ENCODE assay signal across 8 cellular contexts in genomic region chr5:149618581-149619248, GRCh38. TPM values are rescaled to one million over a fixed set of nuclear protein-coding genes. Genes with fewer than 3 reads are reported as not detected.
DNase-seq lines count a peak whose midpoint lies in the region; ATAC-seq, FAIRE-seq and TF ChIP-seq lines count a peak whose summit lies in the region.

No MANE protein-coding gene starts in this region.

- no peak overlapping the region for H3K4me3 Mint-ChIP-seq in activated naive CD8-positive, alpha-beta T cell treated with anti-CD3 and anti-CD28 coated beads, Interleukin-2, amount 10 ng/mL, durations not matched to agents 7 days and 5 days

- intact Hi-C loops in head of caudate nucleus (cut with DNase I), result no loop called here

- H3K27me3 Mint-ChIP-seq in activated naive CD8-positive, alpha-beta T cell treated with anti-CD3 and anti-CD28 coated beads, Interleukin-2, amount 10 ng/mL, durations not matched to agents 7 days and 5 days, result peaks cover 1% of the 10 kb centered on the region

- peak; percentile 90 for TF ChIP-seq CTCF in A549 (IDR thresholded peaks at IDR 0.05)

- DNase-seq in A549 (ENCODE audit: low read depth in 1 of 2, low spot score in 1 of 2) (peak; percentile 73 to 75), GDM1 (lab: John Stamatoyannopoulos, UW) (peak; percentile 42), NCI-H345 (lab: John Stamatoyannopoulos, UW) (peak; percentile 28), head of caudate nucleus (peak in 41 of 42 donors; percentile 12 to 83 (median 57)), putamen (ENCODE audit: low spot score) (peak; percentile 50), T-helper 9 cell (no peak)
- no peak for DNase-seq in activated naive CD8-positive, alpha-beta T cell treated with anti-CD3 and anti-CD28 coated beads, Interleukin-2, amount 10 ng/mL, durations not matched to agents 7 days and 5 days

- H3K4me2 ChIP-seq in A549, result no peak overlapping the region

- peak; percentile 83 to 89 for TF ChIP-seq RAD21 in A549 (conservative IDR thresholded peaks at IDR 0.05 in 1 of 2, IDR thresholded peaks at IDR 0.05 in 1 of 2)

- FAIRE-seq in A549 (lab: Jason Lieb, UNC), result peak; percentile 94

- POLR2A ChIA-PET in A549 (lab: Yijun Ruan, JAX), result no interaction called here
- POLR2A ChIA-PET in activated naive CD8-positive, alpha-beta T cell treated with anti-CD3 and anti-CD28 coated beads, Interleukin-2, amount 10 ng/mL, durations not matched to agents 7 days and 5 days (lab: Charles Lee), result no interaction called here

- no peak for TF ChIP-seq POLR2A in A549 (IDR thresholded peaks at IDR 0.05; ENCODE audit: low read length)

- H3K36me3 Mint-ChIP-seq in activated naive CD8-positive, alpha-beta T cell treated with anti-CD3 and anti-CD28 coated beads, Interleukin-2, amount 10 ng/mL, durations not matched to agents 7 days and 5 days, result no peaks in the 10 kb centered on the region

- H3K27ac ChIP-seq in A549, result peak overlapping the region; percentile 14 to 33; a peak in 1 of 6 replicates

- no peaks in the 10 kb centered on the region for H3K9me3 ChIP-seq in A549

- no peak for TF ChIP-seq EP300 in A549 (IDR thresholded peaks at IDR 0.05)

- H3K4me1 Mint-ChIP-seq in activated naive CD8-positive, alpha-beta T cell treated with anti-CD3 and anti-CD28 coated beads, Interleukin-2, amount 10 ng/mL, durations not matched to agents 7 days and 5 days, result peaks cover 6% of the 10 kb centered on the region

- CTCF ChIA-PET in A549 (lab: Yijun Ruan, JAX), result interaction anchor here (0.6 to 4.5 kb wide), 71 partner anchors 8 to 829 kb away, joined by 3 to 102 read pairs (median 5); partner anchors contain the start of genes ARHGEF37, IL17B and PCYOX1L

- WGBS in A549 (ENCODE audit: missing lambda C conversion rate), result 17% methylated on average over 9 of the region's 9 CpGs

- H3K27ac Mint-ChIP-seq in activated naive CD8-positive, alpha-beta T cell treated with anti-CD3 and anti-CD28 coated beads, Interleukin-2, amount 10 ng/mL, durations not matched to agents 7 days and 5 days, result no peak overlapping the region

- H3K4me1 ChIP-seq in A549, result peaks cover 9% of the 10 kb centered on the region; the same call in 1 of the 3 replicates

- H3K9me3 Mint-ChIP-seq in activated naive CD8-positive, alpha-beta T cell treated with anti-CD3 and anti-CD28 coated beads, Interleukin-2, amount 10 ng/mL, durations not matched to agents 7 days and 5 days, result no peaks in the 10 kb centered on the region

- H3K4me3 ChIP-seq in A549, result no peak overlapping the region

- ATAC-seq in A549 (peak; percentile 86 to 96), HG02588 (IDR thresholded peaks at IDR 0.05; ENCODE audit: unreplicated experiment) (peak; percentile 39)
- peak; percentile 62 for ATAC-seq in activated naive CD8-positive, alpha-beta T cell treated with anti-CD3 and anti-CD28 coated beads, Interleukin-2, amount 10 ng/mL, durations not matched to agents 7 days and 5 days (ENCODE audit: low read depth)

TF ChIP-seq in A549, 52 proteins besides CTCF, POLR2A, EP300 and RAD21:
- TF ChIP-seq MYC (IDR thresholded peaks at IDR 0.05; ENCODE audit: borderline replicate concordance, low read length) (no peak), TFCP2L1 (CRISPR knock-in tag; IDR thresholded peaks at IDR 0.05) (no peak), SMC3 (IDR thresholded peaks at IDR 0.05) (peak; percentile 72)

RNA-seq across cellular contexts. Expression of gene ARHGEF37, which starts 37.4 kb away (rescaled TPM):
- polyA plus RNA-seq in A549 (2011; rRNA removed) (1.5 and 1.7 TPM in 2 replicates), A549 (2017; fragmentation: RNase III; extraction: RNeasy Plus Mini Kit Qiagen cat#74134 plus additional on column Dnase treatment) (0.98 to 1.2 TPM (median 1.2 TPM) in 3 replicates)
- polyA plus RNA-seq in A549 (2012; cell fraction: cytosol; rRNA removed), result 0.40 and 0.49 TPM in 2 replicates
- polyA plus RNA-seq in A549 (2012; cell fraction: nucleus; rRNA removed), result 1.1 and 1.2 TPM in 2 replicates
- polyA minus RNA-seq in A549 (2011; rRNA and poly(A)+ RNA removed), result 2.7 and 3.3 TPM in 2 replicates
- total RNA-seq in activated naive CD8-positive, alpha-beta T cell treated with anti-CD3 and anti-CD28 coated beads, Interleukin-2, amount 10 ng/mL, durations not matched to agents 7 days and 5 days, result under 1 TPM; 0.82 to 0.83 TPM

Comparison
In these comparisons a context has a peak if more than half of its experiments do, and no peak if none do; other contexts are left out.
1. ATAC-seq: peak in every context shown above with its lines; median percentile 91 in A549; 62 in activated naive CD8-positive, alpha-beta T cell treated with anti-CD3 and anti-CD28 coated beads, Interleukin-2, amount 10 ng/mL, durations not matched to agents 7 days and 5 days; 39 in HG02588.
2. DNase-seq: peak in A549 (2 of 2), GDM1 (single experiment), NCI-H345 (single experiment), head of caudate nucleus (41 of 42) and putamen (single experiment); none in activated naive CD8-positive, alpha-beta T cell treated with anti-CD3 and anti-CD28 coated beads, Interleukin-2, amount 10 ng/mL, durations not matched to agents 7 days and 5 days (single experiment) and T-helper 9 cell (single experiment).